In genomic region chr10:94008526-94008925, GRCh38 we compare ENCODE assay signal across 5 cellular contexts.
"Had no signal": no experiment of that assay in that cellular context is flagged by ENCODE, and none has a peak within 500 bp of the region (broad histone marks: within the 10 kb centered on the region; RNA-seq: fewer than 3 reads in every experiment).

No MANE protein-coding gene starts in this region.

- H3K4me3 Mint-ChIP-seq: GM23338, H9 had no signal

- H3K4me2 ChIP-seq: GM23338 had no signal

- H3K27ac Mint-ChIP-seq: GM23338, H9 had no signal

- H3K9me3 Mint-ChIP-seq: H9 had no signal

- DNase-seq: H9, HCEC 1CT, IMR-90 had no signal

- H2AFZ ChIP-seq: GM23338 had no signal

- H3K4me3 ChIP-seq: GM23338, K562 had no signal
